Comparison of ENCODE assay signal across 1 cellular context in genomic region chr11:40293655-40294342, GRCh38.
TF ChIP-seq lines count a peak whose summit lies in the region.

No MANE protein-coding gene starts in this region.

TF ChIP-seq in H1, 55 proteins besides CTCF, POLR2A, EP300 and RAD21 (continued from another document):
- TF ChIP-seq CTBP2 (IDR thresholded peaks at IDR 0.05; ENCODE audit: borderline replicate concordance, insufficient read depth, insufficient read length, low read length) (no peak), RBBP5 (IDR thresholded peaks at IDR 0.05; ENCODE audit: borderline replicate concordance, low read depth, low read length) (peak; percentile 97), CHD2 (IDR thresholded peaks at IDR 0.05; ENCODE audit: low read length) (no peak), KDM4A (IDR thresholded peaks at IDR 0.05; ENCODE audit: low read depth, low read length, severe bottlenecking) (peak; percentile 97), TBP (IDR thresholded peaks at IDR 0.05; ENCODE audit: low read depth, low read length) (peak; percentile 37; the same call in 1 of the 2 replicates), TAF1 (IDR thresholded peaks at IDR 0.05; ENCODE audit: low read depth, low read length) (0 out of 2 replicates have a peak, but pooled peaks have one; percentile 36), POU5F1 (IDR thresholded peaks at IDR 0.05; ENCODE audit: low read depth, low read length) (peak; percentile 33; the same call in 1 of the 2 replicates), SUZ12 (IDR thresholded peaks at IDR 0.05; ENCODE audit: low read length) (peak; percentile 30; the same call in 1 of the 2 replicates), SP2 (IDR thresholded peaks at IDR 0.05; ENCODE audit: low read length) (no peak), USF2 (IDR thresholded peaks at IDR 0.05; ENCODE audit: low read length) (no peak), SP1 (IDR thresholded peaks at IDR 0.05; ENCODE audit: low read depth, low read length) (peak; percentile 89), ZNF274 (IDR thresholded peaks at IDR 0.05; ENCODE audit: borderline replicate concordance, extremely low read depth, low read length) (no peak), HDAC2 (IDR thresholded peaks at IDR 0.05; ENCODE audit: borderline replicate concordance in 1 of 2, low read depth in 2 of 2, low read length in 2 of 2) (0 out of 4 replicates have a peak, but pooled peaks of 1 of the 2 experiments have one; percentile 51), NANOG (IDR thresholded peaks at IDR 0.05; ENCODE audit: insufficient read depth, low read depth, low read length, poor library complexity, severe bottlenecking) (no peak), PHF8 (conservative IDR thresholded peaks at IDR 0.05; ENCODE audit: low read depth, low read length) (peak; percentile 53; the same call in 1 of the 2 replicates), BCL11A (IDR thresholded peaks at IDR 0.05; ENCODE audit: low read depth in 2 of 2, low read length in 2 of 2) (no peak), CHD7 (IDR thresholded peaks at IDR 0.05; ENCODE audit: insufficient replicate concordance, low read length) (no peak), CEBPB (IDR thresholded peaks at IDR 0.05; ENCODE audit: low read depth, low read length) (peak; percentile 68; the same call in 1 of the 2 replicates), KDM1A (IDR thresholded peaks at IDR 0.05; ENCODE audit: borderline replicate concordance, low read length) (peak; percentile 25; the same call in 1 of the 2 replicates), ASH2L (IDR thresholded peaks at IDR 0.05; ENCODE audit: low read length) (peak; percentile 95)
